25 cellular contexts compared by ENCODE assay signal in the genomic region with DNA sequence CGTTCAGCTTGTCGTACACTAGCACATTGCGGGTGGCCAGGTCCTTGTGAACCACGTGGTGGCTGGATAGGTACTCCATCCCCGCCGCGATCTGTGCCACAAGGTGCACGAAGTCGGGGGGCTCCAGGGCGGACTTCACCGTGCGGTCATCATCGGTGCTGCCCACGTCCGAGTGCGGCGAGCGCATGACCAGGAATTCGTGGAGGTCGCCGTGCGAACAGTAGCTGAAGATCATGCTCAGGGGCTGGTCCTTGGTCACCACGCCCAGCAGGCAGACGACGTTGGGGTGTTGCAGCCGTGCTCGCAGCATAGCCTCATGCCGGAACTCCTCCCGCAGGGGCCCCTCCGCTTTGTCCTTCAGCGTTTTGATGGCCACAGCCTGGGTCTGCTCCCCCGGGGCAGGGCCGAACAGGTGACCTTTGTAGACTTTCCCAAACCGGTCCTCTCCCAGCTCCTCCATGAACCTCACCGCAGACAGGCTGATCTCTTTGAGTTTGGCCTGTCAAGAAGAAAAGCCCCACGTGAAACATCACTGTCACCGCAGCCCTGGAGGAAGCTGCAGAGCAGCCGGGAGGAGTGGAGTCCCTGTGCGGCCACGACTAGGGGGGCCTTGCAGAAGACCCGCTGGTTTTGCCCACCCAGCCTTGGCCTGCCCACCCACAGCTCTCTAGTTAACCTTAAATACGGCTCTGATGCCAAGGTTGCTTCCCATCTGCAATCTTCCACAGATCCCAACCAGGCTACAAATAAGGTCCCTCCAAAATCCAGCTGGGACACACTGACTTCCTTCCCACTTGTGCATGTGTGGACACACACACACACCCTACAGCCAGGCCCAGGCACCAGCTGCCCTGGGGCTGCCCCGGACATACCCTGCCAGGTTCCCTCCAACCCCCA.
"Had no signal": no experiment of that assay in that cellular context is flagged by ENCODE, and none has a peak within 500 bp of the region (broad histone marks: within the 10 kb centered on the region; RNA-seq: fewer than 3 reads in every experiment).

No MANE protein-coding gene starts in this region.

- H3K36me3 ChIP-seq: left ventricle myocardium inferior, thoracic aorta, uterus had no signal

- H2AFZ ChIP-seq: hepatocyte, parathyroid adenoma had no signal

- DNase-seq: heart right ventricle; islet precursor cell; left ventricle myocardium inferior; mesendoderm; naive B cell; natural killer cell; nephron progenitor cell; nucleus accumbens; sigmoid colon; small intestine; spleen; stimulated activated CD4-positive, alpha-beta T cell treated with anti-CD3 and anti-CD28 coated beads, Interleukin-4, amount 100 ng/mL, for 24 hours; stimulated activated naive CD8-positive, alpha-beta T cell treated with anti-CD3 and anti-CD28 coated beads, Interleukin-15, Interleukin-2, amounts not matched to agents 100 U/mL and 50 U/mL, for 24 hours; stomach; tibial artery; uterus had no signal

- H3K9ac ChIP-seq: parathyroid adenoma had no signal

- H3K4me2 ChIP-seq: hepatocyte had no signal

- H3K4me1 ChIP-seq: parathyroid adenoma, tibial artery had no signal

- ATAC-seq: heart right ventricle; natural killer cell; stimulated activated effector memory CD8-positive, alpha-beta T cell treated with anti-CD3 and anti-CD28 coated beads, Interleukin-12 subunit alpha, Interleukin-12 subunit beta, amount 100 ng/mL, for 72 hours; stimulated activated naive CD8-positive, alpha-beta T cell treated with anti-CD3 and anti-CD28 coated beads, Interleukin-15, Interleukin-2, amounts not matched to agents 100 U/mL and 50 U/mL, for 24 hours had no signal

- H3K36me3 Mint-ChIP-seq: naive B cell; natural killer cell; stimulated activated effector memory CD8-positive, alpha-beta T cell treated with anti-CD3 and anti-CD28 coated beads, Interleukin-12 subunit alpha, Interleukin-12 subunit beta, amount 100 ng/mL, for 72 hours had no signal

- H3K4me3 ChIP-seq: heart right ventricle, hepatocyte, left ventricle myocardium inferior, lung, right atrium auricular region, sigmoid colon, spleen, stomach, thoracic aorta, tibial artery, uterus had no signal

- H3K27ac Mint-ChIP-seq: mesothelial cell of epicardium; natural killer cell; nephron progenitor cell; progenitor cell of endocrine pancreas; stimulated activated effector memory CD8-positive, alpha-beta T cell treated with anti-CD3 and anti-CD28 coated beads, Interleukin-12 subunit alpha, Interleukin-12 subunit beta, amount 100 ng/mL, for 72 hours; type B pancreatic cell had no signal

- H3K27me3 ChIP-seq: heart right ventricle, hepatocyte, right atrium auricular region, sigmoid colon, spleen, stomach, uterus had no signal

- H3K9me3 Mint-ChIP-seq: mesothelial cell of epicardium; naive B cell; natural killer cell; nephron progenitor cell; stimulated activated effector memory CD8-positive, alpha-beta T cell treated with anti-CD3 and anti-CD28 coated beads, Interleukin-12 subunit alpha, Interleukin-12 subunit beta, amount 100 ng/mL, for 72 hours; type B pancreatic cell had no signal

- H3K4me1 Mint-ChIP-seq: mesothelial cell of epicardium, natural killer cell had no signal

- H3K27me3 Mint-ChIP-seq: progenitor cell of endocrine pancreas, type B pancreatic cell had no signal

- H3K27ac ChIP-seq: heart right ventricle, hepatocyte, left ventricle myocardium inferior, parathyroid adenoma, right atrium auricular region, sigmoid colon, spleen, stomach, thoracic aorta, tibial artery, uterus had no signal

- H3K9me3 ChIP-seq: heart right ventricle, left ventricle myocardium inferior, right atrium auricular region, sigmoid colon, spleen, stomach, thoracic aorta, tibial artery, uterus had no signal

- H3K4me3 Mint-ChIP-seq: mesothelial cell of epicardium; natural killer cell; nephron progenitor cell; stimulated activated effector memory CD8-positive, alpha-beta T cell treated with anti-CD3 and anti-CD28 coated beads, Interleukin-12 subunit alpha, Interleukin-12 subunit beta, amount 100 ng/mL, for 72 hours; type B pancreatic cell had no signal
